8 cellular contexts compared by ENCODE assay signal in the genomic region with DNA sequence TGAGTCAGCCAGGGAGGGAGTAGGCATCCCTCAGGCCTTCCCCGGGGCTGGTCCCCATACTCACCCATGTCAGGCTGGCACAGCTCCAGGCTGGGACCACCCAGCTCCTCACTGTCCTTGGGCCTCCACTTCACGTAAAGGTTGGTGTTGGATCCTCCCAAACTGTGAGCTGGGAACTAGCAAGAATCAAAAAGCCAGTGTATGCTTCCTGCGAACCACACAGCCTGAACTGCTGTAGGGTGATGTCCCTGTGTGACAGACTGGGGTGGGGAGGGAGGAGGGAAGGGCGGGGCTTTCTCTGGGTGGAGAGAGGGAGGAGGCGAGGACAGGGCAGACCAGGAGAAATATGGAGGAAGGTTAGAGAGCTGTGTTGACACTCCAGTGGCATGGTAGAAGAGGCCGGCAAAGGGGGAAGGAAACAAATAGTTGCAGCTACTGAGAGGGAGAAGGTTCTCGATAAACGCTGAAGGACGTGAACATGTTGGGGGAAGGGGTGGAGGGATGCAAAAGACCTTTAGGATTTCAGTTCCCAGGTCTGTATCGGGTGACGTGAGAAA. TPM values are rescaled to one million over a fixed set of nuclear protein-coding genes. Genes with fewer than 3 reads are reported as not detected.
DNase-seq lines count a peak whose midpoint lies in the region; ATAC-seq and TF ChIP-seq lines count a peak whose summit lies in the region.

No MANE protein-coding gene starts in this region.

- peak; percentile 63 to 84 (median 76) for DNase-seq in CD4-positive, alpha-beta T cell
- DNase-seq in HK-2 (ENCODE audit: unreplicated experiment) = peak; percentile 86
- DNase-seq in NOMO-1 (lab: John Stamatoyannopoulos, UW; ENCODE audit: unreplicated experiment in 2 of 2) = peak; percentile 80 to 87
- peak; percentile 62 to 76 (median 71) for DNase-seq in activated CD8-positive, alpha-beta memory T cell treated with anti-CD3 and anti-CD28 coated beads for 48 hours (ENCODE audit: low read depth in 2 of 3, low spot score in 2 of 3)
- peak; percentile 97 for DNase-seq in endodermal cell
- DNase-seq in stimulated activated CD8-positive, alpha-beta memory T cell treated with anti-CD3 and anti-CD28 coated beads, Interleukin-2, amount 100 ng/mL, for 48 hours (ENCODE audit: low read depth in 2 of 2) = peak; percentile 66 to 83

- H3K4me3 Mint-ChIP-seq in CD4-positive, alpha-beta T cell = peak overlapping the region; percentile 94
- peak overlapping the region; percentile 92 for H3K4me3 Mint-ChIP-seq in endodermal cell

- H3K27ac Mint-ChIP-seq in CD4-positive, alpha-beta T cell = peak overlapping the region; percentile 98
- peak overlapping the region; percentile 100 for H3K27ac Mint-ChIP-seq in endodermal cell

- H3K36me3 ChIP-seq in endodermal cell (ENCODE audit: control insufficient read depth, insufficient read depth, low read length) = peaks cover 37% of the 10 kb centered on the region

- no peaks in the 10 kb centered on the region for H3K9me3 ChIP-seq in CD4-positive, alpha-beta T cell (ENCODE audit: control insufficient read depth, low read length)
- H3K9me3 ChIP-seq in endodermal cell (ENCODE audit: control insufficient read depth, low read length) (no peaks in the 10 kb centered on the region), mononuclear cell (ENCODE audit: low read depth, low read length) (no peaks in the 10 kb centered on the region)

- H3K4me1 ChIP-seq in endodermal cell (ENCODE audit: control insufficient read depth, insufficient read depth, low read length) = peaks cover 10% of the 10 kb centered on the region
- peaks cover 67% of the 10 kb centered on the region for H3K4me1 ChIP-seq in mononuclear cell (ENCODE audit: insufficient read depth, low read length)

- peak overlapping the region; percentile 98 for H3K4me3 ChIP-seq in endodermal cell (ENCODE audit: low read length)
- peak overlapping the region; percentile 65 for H3K4me3 ChIP-seq in mononuclear cell (ENCODE audit: low read length)

- H3K27me3 Mint-ChIP-seq in CD4-positive, alpha-beta T cell = no peaks in the 10 kb centered on the region
- no peaks in the 10 kb centered on the region for H3K27me3 Mint-ChIP-seq in endodermal cell (ENCODE audit: insufficient read depth)

- intact Hi-C loops in CD4-positive, alpha-beta T cell (cut with DNase I, micrococcal nuclease) = loop anchor here (1.0 to 10.0 kb wide), 8 partner anchors 10 to 821 kb away; partner anchors contain the start of genes APOF (in 1 of the 2), DGKA (in 1 of the 2), NAB2 (in 1 of the 2) and ORMDL2 (in 1 of the 2)

- peaks cover 72% of the 10 kb centered on the region for H3K4me1 Mint-ChIP-seq in CD4-positive, alpha-beta T cell (ENCODE audit: low read depth)
- peaks cover 45% of the 10 kb centered on the region for H3K4me1 Mint-ChIP-seq in endodermal cell

- CTCF ChIA-PET in CD4-positive, alpha-beta T cell (lab: Charles Lee) = interaction anchor here (0.8 to 3.7 kb wide), 26 partner anchors 9 to 663 kb away, joined by 3 to 30 read pairs (median 6); partner anchors contain the start of genes ATP5F1B, NACA, PTGES3 and RAB5B

- POLR2A ChIA-PET in CD4-positive, alpha-beta T cell (lab: Charles Lee) = interaction anchor here (0.7 to 9.4 kb wide), 28 partner anchors 10 to 708 kb away, joined by 3 to 139 read pairs (median 6); partner anchors contain the start of genes ATP5F1B, CNPY2, CS and ESYT1

- no peak for TF ChIP-seq CTCF in CD4-positive, alpha-beta T cell (IDR thresholded peaks at IDR 0.05)
- no peak for TF ChIP-seq CTCF in endodermal cell (conservative IDR thresholded peaks at IDR 0.05)

- ATAC-seq in CD4-positive, alpha-beta T cell (ENCODE audit: poor library complexity) = peak; percentile 67
- peak; percentile 50 for ATAC-seq in GM19452 (IDR thresholded peaks at IDR 0.05; ENCODE audit: unreplicated experiment)

- peaks cover 56% of the 10 kb centered on the region for H3K36me3 Mint-ChIP-seq in CD4-positive, alpha-beta T cell (ENCODE audit: low read depth)
- peaks cover 34% of the 10 kb centered on the region for H3K36me3 Mint-ChIP-seq in endodermal cell (ENCODE audit: low read depth)

- H3K27ac ChIP-seq in CD4-positive, alpha-beta T cell (ENCODE audit: low read depth, low read length) = peak overlapping the region; percentile 84
- peak overlapping the region; percentile 89 for H3K27ac ChIP-seq in endodermal cell (ENCODE audit: low read depth, low read length)

- H3K27me3 ChIP-seq in CD4-positive, alpha-beta T cell (ENCODE audit: control insufficient read depth, insufficient read depth, low read length) = no peaks in the 10 kb centered on the region
- no peaks in the 10 kb centered on the region for H3K27me3 ChIP-seq in endodermal cell (ENCODE audit: control insufficient read depth, insufficient read depth, low read length, poor library complexity, severe bottlenecking)
- H3K27me3 ChIP-seq in mononuclear cell (ENCODE audit: insufficient read depth, low read length) = no peaks in the 10 kb centered on the region

- no peaks in the 10 kb centered on the region for H3K9me3 Mint-ChIP-seq in CD4-positive, alpha-beta T cell
- no peaks in the 10 kb centered on the region for H3K9me3 Mint-ChIP-seq in endodermal cell

- WGBS in endodermal cell (ENCODE audit: insufficient coverage in 1 of 2, insufficient read length in 1 of 2), 2 experiments = 3 to 5% methylated on average over 9 to 11 of the region's 11 CpGs

- H3K9ac ChIP-seq in endodermal cell (ENCODE audit: extremely low read depth, low read length, poor library complexity, severe bottlenecking) = peak overlapping the region; percentile 70

RNA-seq across cellular contexts. Expression of gene BAZ2A, which starts 6.1 kb away (rescaled TPM):
- 100 to 1,000 TPM; 207 to 211 TPM for total RNA-seq in CD4-positive, alpha-beta T cell
- total RNA-seq in endodermal cell = 100 to 1,000 TPM; 125 to 137 TPM
- polyA plus RNA-seq in endodermal cell (2013, experiment 1 of 2) = 93.1 TPM
- 89.0 TPM for polyA plus RNA-seq in endodermal cell (2013, experiment 2 of 2)
- 156 TPM for total RNA-seq in mononuclear cell

RNA-seq across cellular contexts. Expression of gene ATP5F1B, which starts 9.6 kb away (rescaled TPM):
- total RNA-seq in CD4-positive, alpha-beta T cell = 100 to 1,000 TPM; 305 to 318 TPM
- total RNA-seq in endodermal cell (100 to 1,000 TPM; 653 to 681 TPM), mononuclear cell (253 TPM)
- polyA plus RNA-seq in endodermal cell (2013, experiment 1 of 2) = 736 TPM
- polyA plus RNA-seq in endodermal cell (2013, experiment 2 of 2) = 668 TPM

RNA-seq across cellular contexts. Expression of gene PTGES3, which starts 51.9 kb away (rescaled TPM):
- total RNA-seq in CD4-positive, alpha-beta T cell = 100 to 1,000 TPM; 146 to 154 TPM
- 100 to 1,000 TPM; 275 to 320 TPM for total RNA-seq in endodermal cell
- 328 TPM for polyA plus RNA-seq in endodermal cell (2013, experiment 1 of 2)
- 314 TPM for polyA plus RNA-seq in endodermal cell (2013, experiment 2 of 2)
- total RNA-seq in mononuclear cell = 78.4 TPM

Comparison
In these comparisons a context has a peak if more than half of its experiments do, and no peak if none do; other contexts are left out.
1. Peak in every context shown above with its lines: DNase-seq, ATAC-seq, H3K4me3 ChIP-seq and H3K27ac ChIP-seq.